ENCODE assay signal across 1 cellular context in the genomic region with DNA sequence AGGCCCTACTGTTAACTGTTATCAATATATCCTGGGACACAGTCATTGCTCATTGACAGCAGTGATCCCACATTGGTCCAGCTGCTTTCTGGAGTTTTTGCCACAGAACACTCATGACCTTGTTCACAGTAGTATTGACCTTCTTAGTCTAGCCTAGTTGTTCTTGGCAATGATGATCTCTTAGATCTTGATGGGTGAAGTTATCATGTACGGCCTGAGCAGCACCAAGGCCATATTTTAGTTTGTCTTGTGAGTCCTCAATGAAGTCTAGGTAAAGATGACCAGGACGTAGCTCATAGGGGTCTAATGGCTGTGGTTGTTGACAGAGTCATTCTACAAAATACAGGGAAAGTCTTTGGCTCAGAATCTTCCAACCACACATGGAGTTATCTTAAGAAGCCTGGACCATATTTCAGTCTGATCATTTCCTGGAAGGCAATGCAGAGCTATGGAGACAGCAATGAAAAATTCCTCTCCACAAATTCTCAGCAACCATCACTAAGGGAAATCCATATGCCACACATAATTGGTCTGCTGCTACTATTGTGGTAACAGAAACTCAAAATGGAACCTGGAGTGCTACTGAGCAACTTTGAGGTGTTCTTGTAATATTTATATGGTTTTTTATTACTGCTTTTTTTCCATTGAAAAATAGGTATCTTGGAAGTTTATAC.
TF ChIP-seq lines count a peak whose summit lies in the region.

No MANE protein-coding gene starts in this region.

TF ChIP-seq in K562, 482 proteins besides CTCF, POLR2A, EP300 and RAD21 (continued from another document):
- TF ChIP-seq ZFP91 (CRISPR knock-in tag; IDR thresholded peaks at IDR 0.05) (no peak), RBM17 (IDR thresholded peaks at IDR 0.05; ENCODE audit: borderline replicate concordance, low read depth, low read length) (no peak), NR2C2 (CRISPR knock-in tag; IDR thresholded peaks at IDR 0.05) (no peak), NR2C2 (tag; IDR thresholded peaks at IDR 0.05) (no peak), CBX3 (IDR thresholded peaks at IDR 0.05; ENCODE audit: borderline replicate concordance in 1 of 2, low read length in 2 of 2) (peak in 1 of 2 experiments; percentile 100; a peak in 2 of 3 replicates), ZEB2 (IDR thresholded peaks at IDR 0.05) (0 out of 2 replicates have a peak, but pooled peaks have one; percentile 35), YY1 (IDR thresholded peaks at IDR 0.05; ENCODE audit: borderline replicate concordance in 1 of 3, control insufficient read depth in 1 of 3, extremely low read depth in 1 of 3, insufficient read depth in 3 of 3, insufficient read length in 1 of 3, insufficient replicate concordance in 2 of 3, low read depth in 1 of 3, low read length in 2 of 3) (peak in 1 of 3 experiments; percentile 68), ATF4 (CRISPR knock-in tag; IDR thresholded peaks at IDR 0.05) (no peak), TRIM24 (IDR thresholded peaks at IDR 0.05) (peak; percentile 92 to 93), MAFK (IDR thresholded peaks at IDR 0.05; ENCODE audit: low read length) (no peak), ATF2 (CRISPR knock-in tag; IDR thresholded peaks at IDR 0.05) (no peak), CC2D1A (IDR thresholded peaks at IDR 0.05) (0 out of 2 replicates have a peak, but pooled peaks have one; percentile 13), ZBTB17 (CRISPR knock-in tag; IDR thresholded peaks at IDR 0.05) (peak; percentile 70; the same call in 1 of the 2 replicates), ZNF175 (CRISPR knock-in tag; IDR thresholded peaks at IDR 0.05; ENCODE audit: low read depth) (peak; percentile 63), HDAC1 (IDR thresholded peaks at IDR 0.05) (peak in 1 of 2 experiments; percentile 67; a peak in 1 of 4 replicates), SMAD4 (CRISPR knock-in tag; conservative IDR thresholded peaks at IDR 0.05) (peak; percentile 81), ZNF644 (tag; IDR thresholded peaks at IDR 0.05; ENCODE audit: low read depth) (peak; percentile 63; the same call in 1 of the 2 replicates), ILK (tag; IDR thresholded peaks at IDR 0.05; ENCODE audit: borderline replicate concordance, low read depth) (0 out of 2 replicates have a peak, but pooled peaks have one; percentile 44), NFRKB (IDR thresholded peaks at IDR 0.05; ENCODE audit: low read depth) (0 out of 2 replicates have a peak, but pooled peaks have one; percentile 7), TCF3 (CRISPR knock-in tag; IDR thresholded peaks at IDR 0.05) (peak; percentile 27; the same call in 1 of the 2 replicates), BRF2 (IDR thresholded peaks at IDR 0.05; ENCODE audit: borderline replicate concordance, insufficient read depth, insufficient read length) (no peak), NONO (IDR thresholded peaks at IDR 0.05; ENCODE audit: low read depth in 2 of 2, low read length in 1 of 2) (no peak), TCFL5 (CRISPR knock-in tag; conservative IDR thresholded peaks at IDR 0.05) (peak; percentile 65; the same call in 1 of the 2 replicates), ZBTB12 (CRISPR knock-in tag; IDR thresholded peaks at IDR 0.05) (peak; percentile 61; the same call in 1 of the 2 replicates), ZKSCAN8 (CRISPR knock-in tag; IDR thresholded peaks at IDR 0.05) (peak; percentile 58; the same call in 1 of the 2 replicates), TEAD1 (CRISPR knock-in tag; IDR thresholded peaks at IDR 0.05) (peak in 1 of 2 experiments; percentile 16; a peak in 1 of 4 replicates)
- TF ChIP-seq, protein P1, sequence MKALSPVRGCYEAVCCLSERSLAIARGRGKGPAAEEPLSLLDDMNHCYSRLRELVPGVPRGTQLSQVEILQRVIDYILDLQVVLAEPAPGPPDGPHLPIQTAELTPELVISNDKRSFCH (CRISPR knock-in tag; IDR thresholded peaks at IDR 0.05) = no peak
- TF ChIP-seq, protein P1 (tag; IDR thresholded peaks at IDR 0.05) = peak; percentile 90
- TF ChIP-seq, protein P2, sequence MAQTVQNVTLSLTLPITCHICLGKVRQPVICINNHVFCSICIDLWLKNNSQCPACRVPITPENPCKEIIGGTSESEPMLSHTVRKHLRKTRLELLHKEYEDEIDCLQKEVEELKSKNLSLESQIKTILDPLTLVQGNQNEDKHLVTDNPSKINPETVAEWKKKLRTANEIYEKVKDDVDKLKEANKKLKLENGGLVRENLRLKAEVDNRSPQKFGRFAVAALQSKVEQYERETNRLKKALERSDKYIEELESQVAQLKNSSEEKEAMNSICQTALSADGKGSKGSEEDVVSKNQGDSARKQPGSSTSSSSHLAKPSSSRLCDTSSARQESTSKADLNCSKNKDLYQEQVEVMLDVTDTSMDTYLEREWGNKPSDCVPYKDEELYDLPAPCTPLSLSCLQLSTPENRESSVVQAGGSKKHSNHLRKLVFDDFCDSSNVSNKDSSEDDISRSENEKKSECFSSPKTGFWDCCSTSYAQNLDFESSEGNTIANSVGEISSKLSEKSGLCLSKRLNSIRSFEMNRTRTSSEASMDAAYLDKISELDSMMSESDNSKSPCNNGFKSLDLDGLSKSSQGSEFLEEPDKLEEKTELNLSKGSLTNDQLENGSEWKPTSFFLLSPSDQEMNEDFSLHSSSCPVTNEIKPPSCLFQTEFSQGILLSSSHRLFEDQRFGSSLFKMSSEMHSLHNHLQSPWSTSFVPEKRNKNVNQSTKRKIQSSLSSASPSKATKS (CRISPR knock-in tag; IDR thresholded peaks at IDR 0.05) = no peak
- TF ChIP-seq, protein P3, sequence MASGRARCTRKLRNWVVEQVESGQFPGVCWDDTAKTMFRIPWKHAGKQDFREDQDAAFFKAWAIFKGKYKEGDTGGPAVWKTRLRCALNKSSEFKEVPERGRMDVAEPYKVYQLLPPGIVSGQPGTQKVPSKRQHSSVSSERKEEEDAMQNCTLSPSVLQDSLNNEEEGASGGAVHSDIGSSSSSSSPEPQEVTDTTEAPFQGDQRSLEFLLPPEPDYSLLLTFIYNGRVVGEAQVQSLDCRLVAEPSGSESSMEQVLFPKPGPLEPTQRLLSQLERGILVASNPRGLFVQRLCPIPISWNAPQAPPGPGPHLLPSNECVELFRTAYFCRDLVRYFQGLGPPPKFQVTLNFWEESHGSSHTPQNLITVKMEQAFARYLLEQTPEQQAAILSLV (tag; IDR thresholded peaks at IDR 0.05) = 0 out of 2 replicates have a peak, but pooled peaks have one; percentile 7
- TF ChIP-seq, protein P4, sequence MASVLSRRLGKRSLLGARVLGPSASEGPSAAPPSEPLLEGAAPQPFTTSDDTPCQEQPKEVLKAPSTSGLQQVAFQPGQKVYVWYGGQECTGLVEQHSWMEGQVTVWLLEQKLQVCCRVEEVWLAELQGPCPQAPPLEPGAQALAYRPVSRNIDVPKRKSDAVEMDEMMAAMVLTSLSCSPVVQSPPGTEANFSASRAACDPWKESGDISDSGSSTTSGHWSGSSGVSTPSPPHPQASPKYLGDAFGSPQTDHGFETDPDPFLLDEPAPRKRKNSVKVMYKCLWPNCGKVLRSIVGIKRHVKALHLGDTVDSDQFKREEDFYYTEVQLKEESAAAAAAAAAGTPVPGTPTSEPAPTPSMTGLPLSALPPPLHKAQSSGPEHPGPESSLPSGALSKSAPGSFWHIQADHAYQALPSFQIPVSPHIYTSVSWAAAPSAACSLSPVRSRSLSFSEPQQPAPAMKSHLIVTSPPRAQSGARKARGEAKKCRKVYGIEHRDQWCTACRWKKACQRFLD (CRISPR knock-in tag; IDR thresholded peaks at IDR 0.05) = peak; percentile 35; the same call in 1 of the 2 replicates
- TF ChIP-seq, protein P5, sequence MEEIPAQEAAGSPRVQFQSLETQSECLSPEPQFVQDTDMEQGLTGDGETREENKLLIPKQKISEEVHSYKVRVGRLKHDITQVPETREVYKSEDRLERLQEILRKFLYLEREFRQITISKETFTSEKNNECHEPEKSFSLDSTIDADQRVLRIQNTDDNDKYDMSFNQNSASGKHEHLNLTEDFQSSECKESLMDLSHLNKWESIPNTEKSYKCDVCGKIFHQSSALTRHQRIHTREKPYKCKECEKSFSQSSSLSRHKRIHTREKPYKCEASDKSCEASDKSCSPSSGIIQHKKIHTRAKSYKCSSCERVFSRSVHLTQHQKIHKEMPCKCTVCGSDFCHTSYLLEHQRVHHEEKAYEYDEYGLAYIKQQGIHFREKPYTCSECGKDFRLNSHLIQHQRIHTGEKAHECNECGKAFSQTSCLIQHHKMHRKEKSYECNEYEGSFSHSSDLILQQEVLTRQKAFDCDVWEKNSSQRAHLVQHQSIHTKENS (CRISPR knock-in tag; IDR thresholded peaks at IDR 0.05) = no peak
